ENCODE assay signal across 18 cellular contexts in the genomic region with DNA sequence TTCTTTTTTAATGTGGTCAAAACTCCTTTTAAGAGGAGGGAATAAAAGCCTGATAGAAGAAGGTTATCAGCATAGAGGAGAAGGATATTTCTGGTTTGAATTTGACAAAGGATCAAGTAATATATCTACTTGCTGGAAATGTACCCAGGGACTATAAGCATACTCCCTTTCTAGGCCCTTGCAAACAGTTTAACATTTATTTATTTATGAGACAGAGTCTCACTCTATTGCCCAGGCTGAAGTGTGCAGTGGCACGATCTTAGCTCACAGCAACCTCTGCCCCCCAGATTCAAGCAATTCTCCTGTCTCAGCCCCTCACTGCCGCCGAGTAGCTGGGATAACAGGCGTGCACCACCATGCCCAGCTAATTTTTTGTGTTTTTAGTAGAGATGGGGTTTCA.
DNase-seq lines count a peak whose midpoint lies in the region; ATAC-seq, FAIRE-seq and TF ChIP-seq lines count a peak whose summit lies in the region.
"Had no signal": no experiment of that assay in that cellular context is flagged by ENCODE, and none has a peak within 500 bp of the region (broad histone marks: within the 10 kb centered on the region; RNA-seq: fewer than 3 reads in every experiment).

No MANE protein-coding gene starts in this region.

- peaks cover 27% of the 10 kb centered on the region for H3K27me3 Mint-ChIP-seq in progenitor cell of endocrine pancreas

- H3K9ac ChIP-seq in mesenchymal stem cell (ENCODE audit: low read length) = peak overlapping the region; percentile 28

- H3K23ac ChIP-seq in mesenchymal stem cell (ENCODE audit: low read length in 2 of 2) = no peak overlapping the region

- H3K36me3 ChIP-seq in PC-9 (ENCODE audit: low read depth) (peaks cover 15% of the 10 kb centered on the region), mesenchymal stem cell (ENCODE audit: control insufficient read depth in 1 of 2, insufficient read depth in 2 of 2, low read depth in 1 of 2, low read length in 2 of 2) (peaks cover 0 to 16% of the 10 kb centered on the region in 2 experiments), sigmoid colon (peaks cover 0 to 7% (median 0%) of the 10 kb centered on the region in 4 donors)

- no peak overlapping the region for H3K18ac ChIP-seq in mesenchymal stem cell (ENCODE audit: low read depth in 1 of 2, low read length in 2 of 2)

- peak overlapping the region; percentile 69 for H3K27ac Mint-ChIP-seq in progenitor cell of endocrine pancreas
- H3K27ac Mint-ChIP-seq: CD8-positive, alpha-beta T cell had no signal

- H3K27me3 ChIP-seq in PC-9 (ENCODE audit: insufficient read depth, low read depth) = no peaks in the 10 kb centered on the region
- no peaks in the 10 kb centered on the region for H3K27me3 ChIP-seq in mesenchymal stem cell (ENCODE audit: control insufficient read depth in 1 of 2, insufficient read depth in 1 of 2, low read length in 2 of 2)
- no peaks in the 10 kb centered on the region for H3K27me3 ChIP-seq in sigmoid colon

- ATAC-seq in GM19467 (IDR thresholded peaks at IDR 0.05; ENCODE audit: unreplicated experiment) = no peak
- ATAC-seq: CD8-positive, alpha-beta T cell had no signal

- no TSS peak for BruUV-seq in PC-9 (replicated peaks; lab: Mats Ljungman, UMichigan)

- peaks cover 17% of the 10 kb centered on the region for H3K79me1 ChIP-seq in mesenchymal stem cell (replicated peaks; ENCODE audit: low read length, poor library complexity, severe bottlenecking)

- no peak overlapping the region for H4K8ac ChIP-seq in mesenchymal stem cell (ENCODE audit: low read length)

- peak; percentile 61 for FAIRE-seq in GM12892 (lab: Jason Lieb, UNC)
- FAIRE-seq: A204.1 had no signal

- H2BK12ac ChIP-seq in mesenchymal stem cell (ENCODE audit: low read length in 2 of 2) = no peak overlapping the region

- peak overlapping the region; percentile 47 for H3K27ac ChIP-seq in PC-9
- no peak overlapping the region for H3K27ac ChIP-seq in mesenchymal stem cell (ENCODE audit: low read length, poor library complexity, severe bottlenecking)
- no peak overlapping the region for H3K27ac ChIP-seq in sigmoid colon
- H3K27ac ChIP-seq: HL-60 had no signal

- H2AK5ac ChIP-seq in mesenchymal stem cell (ENCODE audit: low read length, severe bottlenecking) = no peak overlapping the region

- H2AFZ ChIP-seq in PC-9 (no peak overlapping the region), mesenchymal stem cell (ENCODE audit: low read depth, low read length) (no peak overlapping the region)

- peaks cover 29% of the 10 kb centered on the region for H3K4me1 ChIP-seq in PC-9 (replicated peaks; ENCODE audit: insufficient read depth)
- peaks cover 3% of the 10 kb centered on the region for H3K4me1 ChIP-seq in mesenchymal stem cell (ENCODE audit: control insufficient read depth, insufficient read depth, low read depth, low read length)
- H3K4me1 ChIP-seq in sigmoid colon = peaks cover 0 to 35% (median 17%) of the 10 kb centered on the region in 4 donors

- intact Hi-C loops in PC-9 (cut with micrococcal nuclease; ENCODE audit: unreplicated experiment) (loop anchor here (2.0 to 5.0 kb wide), 3 partner anchors 55 to 135 kb away; a partner anchor contains a TSS), sigmoid colon (cut with DNase I) (loop anchor here (5.0 kb wide), 1 partner anchor 65 kb away; no protein-coding TSS in a partner anchor)

- H2BK15ac ChIP-seq in mesenchymal stem cell (ENCODE audit: low read depth, poor library complexity, severe bottlenecking) = no peak overlapping the region

- WGBS in mesenchymal stem cell = 97% methylated on average over 4 of the region's 4 CpGs
- WGBS in sigmoid colon, 2 donors = 66 to 89% methylated on average over 4 of the region's 4 CpGs

- H3F3A ChIP-seq in PC-9 (ENCODE audit: insufficient read depth, low read depth) = peaks cover 17% of the 10 kb centered on the region; the same call in 1 of the 2 replicates

- peaks cover 85% of the 10 kb centered on the region for H3K79me2 ChIP-seq in PC-9 (ENCODE audit: low read depth)

- H3K4me1 Mint-ChIP-seq in progenitor cell of endocrine pancreas (ENCODE audit: low read depth) = peaks cover 23% of the 10 kb centered on the region

- peaks cover 18% of the 10 kb centered on the region for H4K20me1 ChIP-seq in PC-9 (ENCODE audit: insufficient read depth)

- H3K4me3 ChIP-seq in PC-9 = no peak overlapping the region
- H3K4me3 ChIP-seq in mesenchymal stem cell (ENCODE audit: insufficient read depth in 1 of 2, low read depth in 1 of 2, low read length in 2 of 2) = no peak overlapping the region
- no peak overlapping the region for H3K4me3 ChIP-seq in sigmoid colon
- H3K4me3 ChIP-seq: HAP-1 had no signal

- H3K9me3 ChIP-seq in PC-9 (ENCODE audit: insufficient read depth, low read depth) (no peaks in the 10 kb centered on the region), mesenchymal stem cell (ENCODE audit: control insufficient read depth, low read length) (no peaks in the 10 kb centered on the region), sigmoid colon (no peaks in the 10 kb centered on the region)
- H3K9me3 ChIP-seq: HAP-1 had no signal

- H3K4ac ChIP-seq in mesenchymal stem cell (ENCODE audit: low read depth in 1 of 2, low read length in 2 of 2) = no peak overlapping the region

- H2BK5ac ChIP-seq in mesenchymal stem cell (ENCODE audit: low read depth, low read length, poor library complexity, severe bottlenecking) = no peak overlapping the region

- H2BK120ac ChIP-seq in mesenchymal stem cell (ENCODE audit: low read depth, low read length) = no peak overlapping the region

- no peak for DNase-seq in GM12892 (ENCODE audit: insufficient read length)
- DNase-seq in PC-9 = no peak
- no peak for DNase-seq in mesenchymal stem cell
- DNase-seq in progenitor cell of endocrine pancreas (ENCODE audit: low spot score, unreplicated experiment) = no peak
- DNase-seq in activated naive CD4-positive, alpha-beta T cell treated with Interleukin-2 at 50 U/mL for 16 hours = no peak
- no peak for DNase-seq in sigmoid colon
- DNase-seq in iPS-NIHi7 (ENCODE audit: extremely low spot score) = no peak
- DNase-seq: CD8-positive, alpha-beta T cell; COR-L47; DND-41; GDM1; HFFc6; IMR-90 had no signal

- CTCF ChIA-PET in PC-9 (lab: Charles Lee) = interaction anchor here (0.6 kb wide), 1 partner anchor 182 kb away, joined by 3 read pairs; no protein-coding TSS in a partner anchor

- H3K9me3 Mint-ChIP-seq in progenitor cell of endocrine pancreas (ENCODE audit: low read depth) = no peaks in the 10 kb centered on the region
- H3K9me3 Mint-ChIP-seq: CD14-positive monocyte; CD8-positive, alpha-beta T cell; HFFc6 had no signal

- H3K9me2 ChIP-seq in PC-9 (ENCODE audit: insufficient read depth) = no peaks in the 10 kb centered on the region

- peak overlapping the region; percentile 53 for H3K4me2 ChIP-seq in PC-9
- no peak overlapping the region for H3K4me2 ChIP-seq in mesenchymal stem cell (ENCODE audit: low read length, poor library complexity, severe bottlenecking)

- TF ChIP-seq POLR2A in GM12892 (IDR thresholded peaks at IDR 0.05; ENCODE audit: low read depth, low read length) = no peak
- no peak for TF ChIP-seq POLR2A in sigmoid colon (IDR thresholded peaks at IDR 0.05)

- peaks cover 10% of the 10 kb centered on the region for H3K36me3 Mint-ChIP-seq in progenitor cell of endocrine pancreas (ENCODE audit: insufficient read depth)

- H3K14ac ChIP-seq in mesenchymal stem cell (ENCODE audit: low read length in 2 of 2) = no peak overlapping the region

- TF ChIP-seq CTCF in PC-9 (conservative IDR thresholded peaks at IDR 0.05) (no peak), progenitor cell of endocrine pancreas (IDR thresholded peaks at IDR 0.05; ENCODE audit: unreplicated experiment) (no peak), sigmoid colon (IDR thresholded peaks at IDR 0.05) (no peak)

- no peak overlapping the region for H4K91ac ChIP-seq in mesenchymal stem cell (ENCODE audit: low read length)

- H3K4me3 Mint-ChIP-seq in progenitor cell of endocrine pancreas (ENCODE audit: low read depth) = no peak overlapping the region
- H3K4me3 Mint-ChIP-seq: CD14-positive monocyte; CD8-positive, alpha-beta T cell; HFFc6 had no signal

- TF ChIP-seq EP300 in sigmoid colon (IDR thresholded peaks at IDR 0.05) = no peak

- POLR2A ChIA-PET in PC-9 (lab: Charles Lee; ENCODE audit: unreplicated experiment) = no interaction called here
